ENCODE assay signal across 9 cellular contexts in genomic region chr1:32627596-32628162, GRCh38. TPM values are rescaled to one million over a fixed set of nuclear protein-coding genes. Genes with fewer than 3 reads are reported as not detected.
DNase-seq lines count a peak whose midpoint lies in the region; ATAC-seq and TF ChIP-seq lines count a peak whose summit lies in the region.
"Had no signal": no experiment of that assay in that cellular context is flagged by ENCODE, and none has a peak within 500 bp of the region (broad histone marks: within the 10 kb centered on the region; RNA-seq: fewer than 3 reads in every experiment).

No MANE protein-coding gene starts in this region.

- no peak for TF ChIP-seq CTCF in spleen (IDR thresholded peaks at IDR 0.05 in 8 of 11, conservative IDR thresholded peaks at IDR 0.05 in 3 of 11)

- H3K18ac ChIP-seq in mesendoderm (ENCODE audit: low read length): no peak overlapping the region

- peaks cover 2% of the 10 kb centered on the region for H3K79me1 ChIP-seq in mesendoderm (ENCODE audit: low read length)

- peaks cover 19% of the 10 kb centered on the region for H3K36me3 ChIP-seq in SJCRH30
- H3K36me3 ChIP-seq in spleen: peaks cover 0 to 97% (median 37%) of the 10 kb centered on the region in 6 donors
- H3K36me3 ChIP-seq in mesendoderm (ENCODE audit: control insufficient read depth, insufficient read depth, low read length): no peaks in the 10 kb centered on the region

- H3K9me3 ChIP-seq in SJCRH30 (replicated peaks) (no peaks in the 10 kb centered on the region), spleen (no peaks in the 10 kb centered on the region)

- peaks cover 14% of the 10 kb centered on the region for H3K4me1 ChIP-seq in SJCRH30
- peaks cover 0 to 36% (median 7%) of the 10 kb centered on the region in 6 donors for H3K4me1 ChIP-seq in spleen
- no peaks in the 10 kb centered on the region for H3K4me1 ChIP-seq in mesendoderm (ENCODE audit: control insufficient read depth, low read depth, low read length)

- H3K23ac ChIP-seq in mesendoderm (ENCODE audit: low read length): no peak overlapping the region

- H3K4me2 ChIP-seq in mesendoderm (ENCODE audit: low read length): no peak overlapping the region

- no peak for TF ChIP-seq POLR2A in spleen (IDR thresholded peaks at IDR 0.05)

- no peak overlapping the region for H2AK5ac ChIP-seq in mesendoderm (ENCODE audit: low read length)

- DNase-seq in activated CD8-positive, alpha-beta memory T cell treated with anti-CD3 and anti-CD28 coated beads for 24 hours: peak; percentile 53
- no peak for DNase-seq in activated CD8-positive, alpha-beta memory T cell treated with anti-CD3 and anti-CD28 coated beads, Interleukin-2, amount 50 U/mL, for 4 hours
- DNase-seq in SJCRH30: peak; percentile 82 to 90
- no peak for DNase-seq in spleen
- DNase-seq in DMS153 treated with DMSO at 0.1 percent for 48 hours (lab: John Stamatoyannopoulos, UW; ENCODE audit: unreplicated experiment): no peak
- DNase-seq in mesendoderm: no peak
- DNase-seq in GDM1 (lab: John Stamatoyannopoulos, UW): no peak
- DNase-seq: NCI-H1417 treated with DMSO at 0.1 percent for 48 hours had no signal

- no peaks in the 10 kb centered on the region for H3K79me2 ChIP-seq in mesendoderm (ENCODE audit: control insufficient read depth, insufficient read depth, low read length)

- no peak overlapping the region for H4K5ac ChIP-seq in mesendoderm (ENCODE audit: low read length)

- H3K27ac ChIP-seq in SJCRH30 (peak overlapping the region; percentile 43), spleen (peak overlapping the region in 6 of 8 donors; percentile 44 to 75 (median 57)), mesendoderm (ENCODE audit: low read depth, low read length) (no peak overlapping the region)

- H2BK15ac ChIP-seq in mesendoderm (replicated peaks; ENCODE audit: low read depth): no peak overlapping the region

- no peak overlapping the region for H2BK120ac ChIP-seq in mesendoderm (ENCODE audit: low read depth, low read length)

- no peak overlapping the region for H3K9ac ChIP-seq in mesendoderm (ENCODE audit: low read length)

- H2BK5ac ChIP-seq in mesendoderm (ENCODE audit: low read length): no peak overlapping the region

- H3K4ac ChIP-seq in mesendoderm (ENCODE audit: low read depth, low read length): no peak overlapping the region

- intact Hi-C loops in spleen (cut with DNase I; ENCODE audit: low total_unique reads): no loop called here

- ATAC-seq in HG02642 (IDR thresholded peaks at IDR 0.05; ENCODE audit: poor library complexity, unreplicated experiment): peak; percentile 66

- H3K27me3 ChIP-seq in SJCRH30: no peaks in the 10 kb centered on the region
- no peaks in the 10 kb centered on the region for H3K27me3 ChIP-seq in spleen (replicated peaks in 1 of 7)
- H3K27me3 ChIP-seq in mesendoderm (ENCODE audit: insufficient read depth, low read length, poor library complexity): no peaks in the 10 kb centered on the region

- WGBS in spleen, 5 donors: 58 to 68% (median 62%) methylated on average over 10 to 11 of the region's 11 CpGs
- WGBS in mesendoderm (ENCODE audit: extremely low coverage, insufficient coverage, low lambda C conversion rate): no CpG with 5 or more reads among the region's 11 CpGs

- no peak overlapping the region for H3K56ac ChIP-seq in mesendoderm (ENCODE audit: low read length)

- H4K8ac ChIP-seq in mesendoderm (ENCODE audit: low read depth, low read length): no peak overlapping the region

- no peak overlapping the region for H3K4me3 ChIP-seq in SJCRH30
- no peak overlapping the region for H3K4me3 ChIP-seq in spleen
- no peak overlapping the region for H3K4me3 ChIP-seq in mesendoderm (ENCODE audit: low read length)

RNA-seq across cellular contexts. Expression of gene ZBTB8OS, which starts 22.7 kb away (rescaled TPM):
- total RNA-seq in SJCRH30 (2014; rRNA removed; shearing (Covaris generic)): 55.7 and 73.9 TPM in 2 replicates
- 10 to 100 TPM; 26.7 to 46.2 (median 35.4) TPM for total RNA-seq in spleen
- 10 to 100 TPM; 52.9 to 70.5 (median 53.1) TPM for polyA plus RNA-seq in spleen
- 76.5 TPM for polyA plus RNA-seq in mesendoderm (2013, experiment 1 of 2)
- 77.6 TPM for polyA plus RNA-seq in mesendoderm (2013, experiment 2 of 2)

RNA-seq across cellular contexts. Expression of gene RBBP4, which starts 23.3 kb away (rescaled TPM):
- total RNA-seq in SJCRH30 (2014; rRNA removed; shearing (Covaris generic)): 395 and 437 TPM in 2 replicates
- total RNA-seq in spleen: 100 to 1,000 TPM; 122 to 181 (median 158) TPM
- polyA plus RNA-seq in spleen: 10 to 100 TPM; 42.4 to 74.1 (median 61.0) TPM
- 204 TPM for polyA plus RNA-seq in mesendoderm (2013, experiment 1 of 2)
- polyA plus RNA-seq in mesendoderm (2013, experiment 2 of 2): 210 TPM

Comparison
In these comparisons a context has a peak if more than half of its experiments do, and no peak if none do; other contexts are left out.
1. DNase-seq: peak in activated CD8-positive, alpha-beta memory T cell treated with anti-CD3 and anti-CD28 coated beads for 24 hours (single experiment) and SJCRH30 (2 of 2); none in activated CD8-positive, alpha-beta memory T cell treated with anti-CD3 and anti-CD28 coated beads, Interleukin-2, amount 50 U/mL, for 4 hours (single experiment), spleen (single experiment), DMS153 treated with DMSO at 0.1 percent for 48 hours (single experiment), mesendoderm (single experiment) and GDM1 (single experiment).